13 cellular contexts compared by ENCODE assay signal in genomic region chr1:81702903-81703302, GRCh38.
A peak's percentile ranks its signal among the peaks of the same experiment; 100 is the strongest.
DNase-seq lines count a peak whose midpoint lies in the region; ATAC-seq and TF ChIP-seq lines count a peak whose summit lies in the region.
"Had no signal": no experiment of that assay in that cellular context is flagged by ENCODE, and none has a peak within 500 bp of the region (broad histone marks: within the 10 kb centered on the region; RNA-seq: fewer than 3 reads in every experiment).

No MANE protein-coding gene starts in this region.

- H3K36me3 ChIP-seq in GM23248 (ENCODE audit: low read depth) (no peaks in the 10 kb centered on the region), SJSA1 (no peaks in the 10 kb centered on the region), fibroblast of lung (ENCODE audit: control insufficient read depth, insufficient read depth, low read length) (no peaks in the 10 kb centered on the region)

- peaks cover 63% of the 10 kb centered on the region for H3F3A ChIP-seq in GM23248 (ENCODE audit: insufficient read depth)

- no peaks in the 10 kb centered on the region for H4K20me1 ChIP-seq in GM23248 (ENCODE audit: insufficient read depth)
- no peaks in the 10 kb centered on the region for H4K20me1 ChIP-seq in fibroblast of lung (ENCODE audit: control insufficient read depth, extremely low read depth, insufficient read depth, low read length)

- H3K9me3 ChIP-seq in GM23248 (ENCODE audit: low read depth), result no peaks in the 10 kb centered on the region
- H3K9me3 ChIP-seq in SJSA1 (replicated peaks), result no peaks in the 10 kb centered on the region
- no peaks in the 10 kb centered on the region for H3K9me3 ChIP-seq in fibroblast of lung (ENCODE audit: control insufficient read depth, insufficient read depth, low read depth, low read length)

- DNase-seq in GM23248 (peak; percentile 95), SJSA1 (ENCODE audit: low read depth in 1 of 2, low spot score in 2 of 2) (peak in 1 of 2 experiments; percentile 51), fibroblast of lung (ENCODE audit: low read depth in 2 of 2) (peak; percentile 95 to 96), skeletal muscle cell (ENCODE audit: low read depth) (peak; percentile 91), islet precursor cell (no peak), NCI-H82 treated with DMSO at 0.1 percent for 48 hours (lab: John Stamatoyannopoulos, UW; ENCODE audit: unreplicated experiment) (no peak)
- no peak for DNase-seq in activated CD4-positive, alpha-beta T cell treated with anti-CD3 and anti-CD28 coated beads for 1 hour
- DNase-seq: activated CD4-positive, alpha-beta T cell treated with anti-CD3 and anti-CD28 coated beads for 36 hours; activated naive CD4-positive, alpha-beta T cell; effector CD8-positive, alpha-beta T cell; stimulated activated CD4-positive, alpha-beta T cell treated with anti-CD3 and anti-CD28 coated beads, Interleukin-2, amount 100 ng/mL, for 48 hours had no signal

- no peak overlapping the region for H2AFZ ChIP-seq in GM23248
- H2AFZ ChIP-seq in fibroblast of lung (ENCODE audit: low read length), result no peak overlapping the region

- ATAC-seq in HG03196 (IDR thresholded peaks at IDR 0.05; ENCODE audit: unreplicated experiment), result no peak
- ATAC-seq: activated CD4-positive, alpha-beta T cell treated with anti-CD3 and anti-CD28 coated beads for 36 hours had no signal

- H3K4me1 ChIP-seq in GM23248 (ENCODE audit: insufficient read depth) (peaks cover 82% of the 10 kb centered on the region), SJSA1 (replicated peaks) (peaks cover 58% of the 10 kb centered on the region), fibroblast of lung (ENCODE audit: control insufficient read depth, extremely low read depth, insufficient read depth, low read length) (peaks cover 18% of the 10 kb centered on the region)

- TF ChIP-seq CTCF in fibroblast of lung (conservative IDR thresholded peaks at IDR 0.05 in 1 of 2, IDR thresholded peaks at IDR 0.05 in 1 of 2; ENCODE audit: low read depth in 1 of 2, low read length in 2 of 2), result no peak

- no peaks in the 10 kb centered on the region for H3K79me2 ChIP-seq in GM23248 (ENCODE audit: insufficient read depth)
- no peaks in the 10 kb centered on the region for H3K79me2 ChIP-seq in fibroblast of lung (ENCODE audit: control insufficient read depth, insufficient read depth, low read length)

- 22 to 28% methylated on average over 4 of the region's 4 CpGs for WGBS in GM23248 (ENCODE audit: low coverage in 1 of 2, low lambda C conversion rate in 2 of 2, missing lambda C conversion rate in 2 of 2), 2 experiments

- in situ Hi-C loops in GM23248 (cut with MboI), result no loop called here

- H3K4me2 ChIP-seq in GM23248 (ENCODE audit: unreplicated experiment) (peak overlapping the region; percentile 85), fibroblast of lung (ENCODE audit: extremely low read depth, insufficient read depth, low read length) (peak overlapping the region; percentile 51)
- H3K4me2 ChIP-seq: KMS-11 had no signal

- H3K27ac ChIP-seq in GM23248 (peak overlapping the region; percentile 99), SJSA1 (peak overlapping the region; percentile 91), fibroblast of lung (ENCODE audit: insufficient read depth, low read length) (peak overlapping the region; percentile 64)
- H3K27ac ChIP-seq: KMS-11 had no signal

- H3K4me3 ChIP-seq in GM23248 (peak overlapping the region; percentile 48), SJSA1 (no peak overlapping the region), fibroblast of lung (replicated peaks in 1 of 4; ENCODE audit: control extremely low read depth in 1 of 4, insufficient read depth in 1 of 4, low read depth in 3 of 4, low read length in 4 of 4) (peak overlapping the region in 2 of 4 experiments; percentile 4 to 25), skeletal muscle cell (ENCODE audit: low read depth, low read length) (peak overlapping the region; percentile 10)

- H3K27me3 ChIP-seq in GM23248 (replicated peaks; ENCODE audit: insufficient read depth), result no peaks in the 10 kb centered on the region
- no peaks in the 10 kb centered on the region for H3K27me3 ChIP-seq in SJSA1 (replicated peaks)
- H3K27me3 ChIP-seq in fibroblast of lung (ENCODE audit: control insufficient read depth, insufficient read depth, low read length), result no peaks in the 10 kb centered on the region

- H3K9ac ChIP-seq in GM23248, result peak overlapping the region; percentile 74
- no peak overlapping the region for H3K9ac ChIP-seq in fibroblast of lung (ENCODE audit: insufficient read depth, low read length)
- H3K9ac ChIP-seq: KMS-11 had no signal

- H3K9me2 ChIP-seq in GM23248 (ENCODE audit: insufficient read depth), result no peaks in the 10 kb centered on the region

Comparison
In these comparisons a context has a peak if more than half of its experiments do, and no peak if none do; other contexts are left out.
1. DNase-seq: peak in GM23248 (single experiment), fibroblast of lung (2 of 2) and skeletal muscle cell (single experiment); none in activated CD4-positive, alpha-beta T cell treated with anti-CD3 and anti-CD28 coated beads for 1 hour (single experiment), islet precursor cell (single experiment) and NCI-H82 treated with DMSO at 0.1 percent for 48 hours (single experiment).
2. Peak in every context shown above with its lines, with median percentiles within 50 percentile points of each other: H3K27ac ChIP-seq.